Comparison of ENCODE assay signal across 17 cellular contexts in genomic region chr2:230907361-230908093, GRCh38. TPM values are rescaled to one million over a fixed set of nuclear protein-coding genes. Genes with fewer than 3 reads are reported as not detected.
A peak's percentile ranks its signal among the peaks of the same experiment; 100 is the strongest.
DNase-seq lines count a peak whose midpoint lies in the region; ATAC-seq and TF ChIP-seq lines count a peak whose summit lies in the region.
"Had no signal": no experiment of that assay in that cellular context is flagged by ENCODE, and none has a peak within 500 bp of the region (broad histone marks: within the 10 kb centered on the region; RNA-seq: fewer than 3 reads in every experiment).

No MANE protein-coding gene starts in this region.

- H3K27me3 Mint-ChIP-seq in activated naive CD4-positive, alpha-beta T cell treated with anti-CD3 and anti-CD28 coated beads, Interleukin-2, amount 50 U/mL, for 24 hours = no peaks in the 10 kb centered on the region
- H3K27me3 Mint-ChIP-seq in activated naive CD4-positive, alpha-beta T cell treated with anti-CD3 and anti-CD28 coated beads for 36 hours (ENCODE audit: low read depth) = peaks cover 7% of the 10 kb centered on the region
- H3K27me3 Mint-ChIP-seq in activated T-cell treated with anti-CD3 and anti-CD28 coated beads, Interleukin-2, amount 50 U/mL, for 72 hours (ENCODE audit: low read depth) = peaks cover 47% of the 10 kb centered on the region

- H3K27ac ChIP-seq in transverse colon = no peak overlapping the region
- H3K27ac ChIP-seq: body of pancreas had no signal

- H3K4me1 ChIP-seq in transverse colon = peaks cover 0 to 14% (median 0%) of the 10 kb centered on the region in 4 donors
- H3K4me1 ChIP-seq: body of pancreas, HAP-1 had no signal

- TF ChIP-seq CTCF in transverse colon (IDR thresholded peaks at IDR 0.05) = no peak

- no peak for TF ChIP-seq EP300 in transverse colon (IDR thresholded peaks at IDR 0.05; ENCODE audit: low read depth)

- no peaks in the 10 kb centered on the region for H3K36me3 ChIP-seq in transverse colon
- H3K36me3 ChIP-seq: HAP-1, heart right ventricle had no signal

- intact Hi-C loops in activated naive CD4-positive, alpha-beta T cell treated with anti-CD3 and anti-CD28 coated beads for 36 hours (cut with micrococcal nuclease) = loop anchor here (10.0 kb wide), 1 partner anchor 557 kb away; the partner anchor contains the start of gene NCL
- intact Hi-C loops in left colon (cut with DNase I, micrococcal nuclease) (loop anchor here in 1 of 2 donors (10.0 kb wide), 1 partner anchor 77 kb away; no protein-coding TSS in a partner anchor), transverse colon (cut with DNase I; ENCODE audit: low total_unique reads) (no loop called here)

- H3K9me3 ChIP-seq in transverse colon = no peaks in the 10 kb centered on the region
- H3K9me3 ChIP-seq: body of pancreas, HAP-1, heart right ventricle had no signal

- no peak for DNase-seq in activated naive CD4-positive, alpha-beta T cell treated with anti-CD3 and anti-CD28 coated beads for 36 hours
- DNase-seq in activated T-cell treated with anti-CD3 and anti-CD28 coated beads, Interleukin-2, amount 50 U/mL, for 72 hours = no peak
- DNase-seq in left colon (peak; percentile 2 to 22), ureter (ENCODE audit: low spot score) (peak; percentile 32), transverse colon (no peak)
- DNase-seq: activated gamma-delta T cell, dermis blood vessel endothelial cell, heart right ventricle, NCI-H2107, NCI-H82 had no signal

- in situ Hi-C loops in transverse colon (cut with MboI; ENCODE audit: low pct_ligation_motif_present in 1 of 4, low pct_unique_long_range_greater_than_20kb in 1 of 4, low sequenced_read_pairs in 3 of 4) = loop anchor here in 2 of 4 donors (5.0 to 10.0 kb wide), 3 partner anchors 45 to 77 kb away; partner anchors contain the start of gene ITM2C (in 1 of the 2)

- no peak for TF ChIP-seq POLR2A in transverse colon (IDR thresholded peaks at IDR 0.05)

- no peak overlapping the region for H3K4me3 ChIP-seq in transverse colon
- H3K4me3 ChIP-seq: body of pancreas, HAP-1 had no signal

- H3K27ac Mint-ChIP-seq in activated naive CD4-positive, alpha-beta T cell treated with anti-CD3 and anti-CD28 coated beads, Interleukin-2, amount 50 U/mL, for 24 hours = peak overlapping the region; percentile 35
- no peak overlapping the region for H3K27ac Mint-ChIP-seq in activated naive CD4-positive, alpha-beta T cell treated with anti-CD3 and anti-CD28 coated beads for 36 hours
- H3K27ac Mint-ChIP-seq in activated T-cell treated with anti-CD3 and anti-CD28 coated beads, Interleukin-2, amount 50 U/mL, for 72 hours = no peak overlapping the region

- 96 to 100% methylated on average over 2 to 16 of the region's 16 CpGs for WGBS in transverse colon (ENCODE audit: low coverage in 1 of 2), 2 donors

- H3K27me3 ChIP-seq in transverse colon = no peaks in the 10 kb centered on the region
- H3K27me3 ChIP-seq: body of pancreas had no signal

- H3K4me1 Mint-ChIP-seq in activated naive CD4-positive, alpha-beta T cell treated with anti-CD3 and anti-CD28 coated beads, Interleukin-2, amount 50 U/mL, for 24 hours = peaks cover 64% of the 10 kb centered on the region
- H3K4me1 Mint-ChIP-seq in activated naive CD4-positive, alpha-beta T cell treated with anti-CD3 and anti-CD28 coated beads for 36 hours (ENCODE audit: low read depth) = peaks cover 47% of the 10 kb centered on the region
- H3K4me1 Mint-ChIP-seq in activated T-cell treated with anti-CD3 and anti-CD28 coated beads, Interleukin-2, amount 50 U/mL, for 72 hours (ENCODE audit: low read depth) = peaks cover 92% of the 10 kb centered on the region

- CTCF ChIA-PET in activated naive CD4-positive, alpha-beta T cell treated with anti-CD3 and anti-CD28 coated beads for 36 hours (lab: Charles Lee) = interaction anchor here (0.6 to 8.4 kb wide), 4 partner anchors 48 to 80 kb away, joined by 3 to 151 read pairs (median 3); no protein-coding TSS in a partner anchor

- peaks cover 16% of the 10 kb centered on the region for H3K36me3 Mint-ChIP-seq in activated naive CD4-positive, alpha-beta T cell treated with anti-CD3 and anti-CD28 coated beads, Interleukin-2, amount 50 U/mL, for 24 hours
- no peaks in the 10 kb centered on the region for H3K36me3 Mint-ChIP-seq in activated naive CD4-positive, alpha-beta T cell treated with anti-CD3 and anti-CD28 coated beads for 36 hours (ENCODE audit: low read depth)
- peaks cover 2 to 5% of the 10 kb centered on the region in 2 donors for H3K36me3 Mint-ChIP-seq in activated T-cell treated with anti-CD3 and anti-CD28 coated beads, Interleukin-2, amount 50 U/mL, for 72 hours (ENCODE audit: insufficient read depth in 2 of 2)

- ATAC-seq in activated T-cell treated with anti-CD3 and anti-CD28 coated beads, Interleukin-2, amount 50 U/mL, for 72 hours (replicated peaks in 1 of 2) = no peak
- ATAC-seq in left colon (no peak), HG03469 (IDR thresholded peaks at IDR 0.05; ENCODE audit: unreplicated experiment) (no peak), HG03520 (IDR thresholded peaks at IDR 0.05; ENCODE audit: unreplicated experiment) (no peak)
- ATAC-seq: activated CD4-positive, CD25-positive, alpha-beta regulatory T cell treated with anti-CD3 and anti-CD28 coated beads, Interleukin-2, amount 50 U/mL, for 24 hours; body of pancreas had no signal

- H3K9me3 Mint-ChIP-seq in activated naive CD4-positive, alpha-beta T cell treated with anti-CD3 and anti-CD28 coated beads, Interleukin-2, amount 50 U/mL, for 24 hours = no peaks in the 10 kb centered on the region
- no peaks in the 10 kb centered on the region for H3K9me3 Mint-ChIP-seq in activated naive CD4-positive, alpha-beta T cell treated with anti-CD3 and anti-CD28 coated beads for 36 hours
- H3K9me3 Mint-ChIP-seq in activated T-cell treated with anti-CD3 and anti-CD28 coated beads, Interleukin-2, amount 50 U/mL, for 72 hours = no peaks in the 10 kb centered on the region

- peak overlapping the region; percentile 7 for H3K4me3 Mint-ChIP-seq in activated naive CD4-positive, alpha-beta T cell treated with anti-CD3 and anti-CD28 coated beads, Interleukin-2, amount 50 U/mL, for 24 hours
- no peak overlapping the region for H3K4me3 Mint-ChIP-seq in activated naive CD4-positive, alpha-beta T cell treated with anti-CD3 and anti-CD28 coated beads for 36 hours
- peak overlapping the region; percentile 56 to 95 for H3K4me3 Mint-ChIP-seq in activated T-cell treated with anti-CD3 and anti-CD28 coated beads, Interleukin-2, amount 50 U/mL, for 72 hours

RNA-seq across cellular contexts. Expression of gene GPR55, which starts 17.5 kb away (rescaled TPM):
- total RNA-seq in activated naive CD4-positive, alpha-beta T cell treated with anti-CD3 and anti-CD28 coated beads for 36 hours = under 1 TPM; 0.35 to 0.43 TPM
- 1 to 10 TPM; 6.8 to 9.8 TPM for total RNA-seq in activated T-cell treated with anti-CD3 and anti-CD28 coated beads, Interleukin-2, amount 50 U/mL, for 72 hours
- under 1 TPM; 0.34 TPM for total RNA-seq in left colon
- 0.39 TPM for total RNA-seq in ureter
- total RNA-seq in transverse colon = 10 to 100 TPM in 1 of 4 donors, 1 to 10 TPM in 2, under 1 TPM in 1; 0.40 to 16.1 (median 2.0) TPM
- total RNA-seq: body of pancreas, dermis blood vessel endothelial cell, kidney epithelial cell had no signal

RNA-seq across cellular contexts. Expression of gene ITM2C, which starts 42.8 kb away (rescaled TPM):
- total RNA-seq in activated naive CD4-positive, alpha-beta T cell treated with anti-CD3 and anti-CD28 coated beads for 36 hours = 10 to 100 TPM; 13.0 to 13.6 TPM
- 10 to 100 TPM; 42.8 to 58.7 TPM for total RNA-seq in activated T-cell treated with anti-CD3 and anti-CD28 coated beads, Interleukin-2, amount 50 U/mL, for 72 hours
- 1,000 to 10,000 TPM; 2,207 to 2,247 TPM for total RNA-seq in left colon
- 227 TPM for total RNA-seq in ureter
- 1,000 to 10,000 TPM in 3 of 4 donors, 100 to 1,000 TPM in 1; 911 to 2,535 (median 1,776) TPM for total RNA-seq in transverse colon

Comparison
In these comparisons a context has a peak if more than half of its experiments do, and no peak if none do; other contexts are left out.
1. DNase-seq: peak in left colon (2 of 2) and ureter (single experiment); none in activated naive CD4-positive, alpha-beta T cell treated with anti-CD3 and anti-CD28 coated beads for 36 hours (single experiment), activated T-cell treated with anti-CD3 and anti-CD28 coated beads, Interleukin-2, amount 50 U/mL, for 72 hours (0 of 2) and transverse colon (single experiment).